Comparison of ENCODE assay signal across 8 cellular contexts in genomic region chr19:5686326-5686646, GRCh38. TPM values are rescaled to one million over a fixed set of nuclear protein-coding genes. Genes with fewer than 3 reads are reported as not detected.
DNase-seq lines count a peak whose midpoint lies in the region; ATAC-seq and FAIRE-seq lines count a peak whose summit lies in the region.

No MANE protein-coding gene starts in this region.

- no peak for DNase-seq in HAP-1 (ENCODE audit: low spot score in 2 of 2)
- no peak for DNase-seq in activated CD4-positive, alpha-beta memory T cell treated with anti-CD3 and anti-CD28 coated beads for 36 hours
- no peak for DNase-seq in iPS DF 6.9 (ENCODE audit: low read depth, low spot score)
- no peak for DNase-seq in stimulated activated CD4-positive, alpha-beta T cell treated with anti-CD3 and anti-CD28 coated beads, Interleukin-4, amount 100 ng/mL, for 4 hours
- no peak for DNase-seq in urothelium cell line (ENCODE audit: low spot score)

- POLR2A ChIA-PET in activated CD4-positive, alpha-beta memory T cell treated with anti-CD3 and anti-CD28 coated beads for 36 hours (lab: Charles Lee): interaction anchor here (0.6 to 2.3 kb wide), 6 partner anchors 32 to 1664 kb away, joined by 3 to 13 read pairs (median 4); partner anchors contain the start of genes CATSPERD, DUS3L, LONP1 and SAFB

- WGBS in iPS DF 6.9 (ENCODE audit: insufficient coverage, insufficient read length): no CpG with 5 or more reads among the region's 16 CpGs

- H3K4me3 Mint-ChIP-seq in activated CD4-positive, alpha-beta memory T cell treated with anti-CD3 and anti-CD28 coated beads for 36 hours: peak overlapping the region; percentile 71
- H3K4me3 Mint-ChIP-seq in stimulated activated memory B cell treated with anti-CD40 and anti-IgM and Interleukin-4, amounts not matched to agents 10 μg/mL and 1 μg/mL and 100 μg/mL, for 72 hours: peak overlapping the region; percentile 83

- no peak for FAIRE-seq in urothelium cell line (lab: Jason Lieb, UNC)

- H3K4me1 Mint-ChIP-seq in activated CD4-positive, alpha-beta memory T cell treated with anti-CD3 and anti-CD28 coated beads for 36 hours (ENCODE audit: low read depth): peaks cover 25% of the 10 kb centered on the region
- peaks cover 38% of the 10 kb centered on the region for H3K4me1 Mint-ChIP-seq in stimulated activated memory B cell treated with anti-CD40 and anti-IgM and Interleukin-4, amounts not matched to agents 10 μg/mL and 1 μg/mL and 100 μg/mL, for 72 hours

- no peak overlapping the region for H3K27ac ChIP-seq in iPS DF 6.9 (ENCODE audit: low read length)

- peak overlapping the region; percentile 67 for H3K27ac Mint-ChIP-seq in activated CD4-positive, alpha-beta memory T cell treated with anti-CD3 and anti-CD28 coated beads for 36 hours
- peak overlapping the region; percentile 89 for H3K27ac Mint-ChIP-seq in stimulated activated memory B cell treated with anti-CD40 and anti-IgM and Interleukin-4, amounts not matched to agents 10 μg/mL and 1 μg/mL and 100 μg/mL, for 72 hours

- CTCF ChIA-PET in activated CD4-positive, alpha-beta memory T cell treated with anti-CD3 and anti-CD28 coated beads for 36 hours (lab: Charles Lee): interaction anchor here (0.6 to 5.6 kb wide), 5 partner anchors 9 to 118 kb away, joined by 3 to 103 read pairs (median 3); partner anchors contain the start of genes CATSPERD and LONP1

- H3K36me3 ChIP-seq in HAP-1 (replicated peaks) (peaks cover 11% of the 10 kb centered on the region), iPS DF 6.9 (ENCODE audit: control insufficient read depth, insufficient read depth, low read length) (no peaks in the 10 kb centered on the region; the same call in 1 of the 2 replicates)

- peaks cover 13% of the 10 kb centered on the region for H3K36me3 Mint-ChIP-seq in activated CD4-positive, alpha-beta memory T cell treated with anti-CD3 and anti-CD28 coated beads for 36 hours
- peaks cover 11% of the 10 kb centered on the region for H3K36me3 Mint-ChIP-seq in stimulated activated memory B cell treated with anti-CD40 and anti-IgM and Interleukin-4, amounts not matched to agents 10 μg/mL and 1 μg/mL and 100 μg/mL, for 72 hours

- H3K9me3 Mint-ChIP-seq in activated CD4-positive, alpha-beta memory T cell treated with anti-CD3 and anti-CD28 coated beads for 36 hours: no peaks in the 10 kb centered on the region
- peaks cover 4% of the 10 kb centered on the region for H3K9me3 Mint-ChIP-seq in stimulated activated memory B cell treated with anti-CD40 and anti-IgM and Interleukin-4, amounts not matched to agents 10 μg/mL and 1 μg/mL and 100 μg/mL, for 72 hours

- H3K4me3 ChIP-seq in HAP-1 (peak overlapping the region; percentile 54), iPS DF 6.9 (ENCODE audit: low read length) (peak overlapping the region; percentile 63; the same call in 1 of the 2 replicates)

- ATAC-seq in stimulated activated memory B cell treated with anti-CD40 and anti-IgM and Interleukin-4, amounts not matched to agents 10 μg/mL and 1 μg/mL and 100 μg/mL, for 72 hours: no peak
- ATAC-seq in GM21367 (IDR thresholded peaks at IDR 0.05; ENCODE audit: unreplicated experiment) (no peak), HG03175 (IDR thresholded peaks at IDR 0.05; ENCODE audit: unreplicated experiment) (no peak)

- in situ Hi-C loops in HAP-1 (cut with MboI; ENCODE audit: low sequenced_read_pairs): no loop called here

- H3K27me3 ChIP-seq in HAP-1 (ENCODE audit: low read depth) (no peaks in the 10 kb centered on the region), iPS DF 6.9 (ENCODE audit: control insufficient read depth, insufficient read depth, low read length) (no peaks in the 10 kb centered on the region)

- H3K4me1 ChIP-seq in HAP-1 (peaks cover 7% of the 10 kb centered on the region), iPS DF 6.9 (ENCODE audit: control insufficient read depth, insufficient read depth, low read length) (no peaks in the 10 kb centered on the region)

- no peaks in the 10 kb centered on the region for H3K27me3 Mint-ChIP-seq in activated CD4-positive, alpha-beta memory T cell treated with anti-CD3 and anti-CD28 coated beads for 36 hours
- H3K27me3 Mint-ChIP-seq in stimulated activated memory B cell treated with anti-CD40 and anti-IgM and Interleukin-4, amounts not matched to agents 10 μg/mL and 1 μg/mL and 100 μg/mL, for 72 hours: no peaks in the 10 kb centered on the region

- intact Hi-C loops in activated CD4-positive, alpha-beta memory T cell treated with anti-CD3 and anti-CD28 coated beads for 36 hours (cut with micrococcal nuclease): loop anchor here (1.0 to 10.0 kb wide), 3 partner anchors 34 to 269 kb away; partner anchors contain the start of genes CATSPERD, LONP1 and VMAC

- H3K9me3 ChIP-seq in HAP-1 (no peaks in the 10 kb centered on the region), iPS DF 6.9 (ENCODE audit: control insufficient read depth, insufficient read depth, low read length) (no peaks in the 10 kb centered on the region)

RNA-seq across cellular contexts. Expression of gene RPL36, which starts 3.8 kb away (rescaled TPM):
- total RNA-seq in activated CD4-positive, alpha-beta memory T cell treated with anti-CD3 and anti-CD28 coated beads for 36 hours: 1,000 to 10,000 TPM; 1,487 to 1,524 TPM

RNA-seq across cellular contexts. Expression of gene HSD11B1L, which starts 5.5 kb away (rescaled TPM):
- total RNA-seq in activated CD4-positive, alpha-beta memory T cell treated with anti-CD3 and anti-CD28 coated beads for 36 hours: 1 to 10 TPM; 3.8 to 4.1 TPM

RNA-seq across cellular contexts. Expression of gene MICOS13, which starts 6.0 kb away (rescaled TPM):
- total RNA-seq in activated CD4-positive, alpha-beta memory T cell treated with anti-CD3 and anti-CD28 coated beads for 36 hours: 10 to 100 TPM; 50.9 to 55.3 TPM

RNA-seq across cellular contexts. Expression of gene LONP1, which starts 33.7 kb away (rescaled TPM):
- total RNA-seq in activated CD4-positive, alpha-beta memory T cell treated with anti-CD3 and anti-CD28 coated beads for 36 hours: 100 to 1,000 TPM; 178 to 181 TPM

RNA-seq across cellular contexts. Expression of gene CATSPERD, which starts 34.2 kb away (rescaled TPM):
- not detected for total RNA-seq in activated CD4-positive, alpha-beta memory T cell treated with anti-CD3 and anti-CD28 coated beads for 36 hours
